7 cellular contexts compared by ENCODE assay signal in genomic region chr4:144030775-144031174, GRCh38. TPM values are rescaled to one million over a fixed set of nuclear protein-coding genes. Genes with fewer than 3 reads are reported as not detected.
"Had no signal": no experiment of that assay in that cellular context is flagged by ENCODE, and none has a peak within 500 bp of the region (broad histone marks: within the 10 kb centered on the region; RNA-seq: fewer than 3 reads in every experiment).

No MANE protein-coding gene starts in this region.

RNA-seq across cellular contexts. Expression of gene GYPB, which starts 11.6 kb away (rescaled TPM):
- total RNA-seq: MCF 10A, NCI-H460, OCI-LY7, PC-3, Peyer's patch, Right ventricle myocardium superior, SJSA1 had no signal
